In the genomic region with DNA sequence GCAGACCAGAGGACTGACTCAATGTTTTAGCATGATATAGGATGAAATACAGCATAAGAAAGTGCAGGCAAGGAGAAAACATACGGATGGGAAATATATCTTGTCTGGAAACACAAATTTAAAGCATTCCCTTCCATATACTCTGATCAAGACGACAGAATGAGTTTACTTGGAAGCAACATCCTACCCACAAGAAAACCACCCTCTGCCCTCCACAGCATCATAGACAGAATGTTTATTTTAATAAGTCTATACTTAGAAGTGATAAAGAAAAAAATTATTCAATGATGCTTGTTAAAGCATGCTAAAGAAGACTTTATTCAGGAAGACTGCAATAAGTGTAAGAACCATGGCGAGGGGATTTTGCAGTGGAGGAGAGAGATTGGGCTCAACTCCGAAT, we compare ENCODE assay signal across 30 cellular contexts.
"Had no signal": no experiment of that assay in that cellular context is flagged by ENCODE, and none has a peak within 500 bp of the region (broad histone marks: within the 10 kb centered on the region; RNA-seq: fewer than 3 reads in every experiment).

No MANE protein-coding gene starts in this region.

- H3K4me3 Mint-ChIP-seq: activated CD4-positive, alpha-beta memory T cell treated with anti-CD3 and anti-CD28 coated beads for 36 hours; activated CD4-positive, alpha-beta T cell treated with anti-CD3 and anti-CD28 coated beads for 36 hours; activated CD4-positive, alpha-beta T cell treated with anti-CD3 and anti-CD28 coated beads, Interleukin-2, amount 10 ng/mL, durations not matched to agents 24 days and 14 days; activated CD8-positive, alpha-beta memory T cell treated with anti-CD3 and anti-CD28 coated beads, Interleukin-2, amount 10 ng/mL, durations not matched to agents 7 days and 5 days; activated CD8-positive, alpha-beta T cell treated with anti-CD3 and anti-CD28 coated beads, Interleukin-2, amount 10 ng/mL, durations not matched to agents 7 days and 5 days; activated naive CD4-positive, alpha-beta T cell treated with anti-CD3 and anti-CD28 coated beads, Interleukin-2, amount 10 ng/mL, durations not matched to agents 7 days and 5 days; activated naive CD8-positive, alpha-beta T cell treated with anti-CD3 and anti-CD28 coated beads, Interleukin-2, amount 10 ng/mL, durations not matched to agents 7 days and 5 days; activated T-helper 1 cell treated with anti-CD3 and anti-CD28 coated beads, Interleukin-12 subunit alpha, Interleukin-12 subunit beta, Interleukin-2, Interleukin-4 antibody, amounts not matched to agents 30 ng/mL and 10 ng/mL and 1 ng/mL, durations not matched to agents 14 hours and 24 hours and 36 hours; brain; endodermal cell had no signal

- H3K9me3 ChIP-seq: ascending aorta, breast epithelium, colonic mucosa, gastroesophageal sphincter had no signal

- H3K4me1 Mint-ChIP-seq: activated CD4-positive, alpha-beta T cell treated with anti-CD3 and anti-CD28 coated beads, Interleukin-2, amount 10 ng/mL, durations not matched to agents 24 days and 14 days; activated naive CD4-positive, alpha-beta T cell treated with anti-CD3 and anti-CD28 coated beads, Interleukin-2, amount 10 ng/mL, durations not matched to agents 7 days and 5 days; activated naive CD8-positive, alpha-beta T cell treated with anti-CD3 and anti-CD28 coated beads, Interleukin-2, amount 10 ng/mL, durations not matched to agents 7 days and 5 days; brain; endodermal cell had no signal

- H3K27me3 ChIP-seq: ascending aorta, breast epithelium, cardiac muscle cell, colonic mucosa, dorsolateral prefrontal cortex, gastroesophageal sphincter had no signal

- H3K27ac Mint-ChIP-seq: activated CD4-positive, alpha-beta memory T cell treated with anti-CD3 and anti-CD28 coated beads for 36 hours; activated CD4-positive, alpha-beta T cell treated with anti-CD3 and anti-CD28 coated beads for 36 hours; activated CD4-positive, alpha-beta T cell treated with anti-CD3 and anti-CD28 coated beads, Interleukin-2, amount 10 ng/mL, durations not matched to agents 24 days and 14 days; activated CD8-positive, alpha-beta memory T cell treated with anti-CD3 and anti-CD28 coated beads, Interleukin-2, amount 10 ng/mL, durations not matched to agents 7 days and 5 days; activated CD8-positive, alpha-beta T cell treated with anti-CD3 and anti-CD28 coated beads, Interleukin-2, amount 10 ng/mL, durations not matched to agents 7 days and 5 days; activated naive CD4-positive, alpha-beta T cell treated with anti-CD3 and anti-CD28 coated beads, Interleukin-2, amount 10 ng/mL, durations not matched to agents 7 days and 5 days; activated naive CD4-positive, alpha-beta T cell treated with anti-CD3 and anti-CD28 coated beads, Interleukin-2, amount 50 U/mL, for 72 hours; activated naive CD8-positive, alpha-beta T cell treated with anti-CD3 and anti-CD28 coated beads, Interleukin-2, amount 10 ng/mL, durations not matched to agents 7 days and 5 days; activated T-helper 1 cell treated with anti-CD3 and anti-CD28 coated beads, Interleukin-12 subunit alpha, Interleukin-12 subunit beta, Interleukin-2, Interleukin-4 antibody, amounts not matched to agents 30 ng/mL and 10 ng/mL and 1 ng/mL, durations not matched to agents 14 hours and 24 hours and 36 hours; brain; endodermal cell had no signal

- H3K36me3 ChIP-seq: ascending aorta, breast epithelium, cardiac muscle cell, colonic mucosa, gastroesophageal sphincter had no signal

- H3K4me1 ChIP-seq: ascending aorta, breast epithelium, gastroesophageal sphincter had no signal

- H3K9me3 Mint-ChIP-seq: activated CD4-positive, alpha-beta memory T cell treated with anti-CD3 and anti-CD28 coated beads for 36 hours; activated CD4-positive, alpha-beta T cell treated with anti-CD3 and anti-CD28 coated beads, Interleukin-2, amount 10 ng/mL, durations not matched to agents 24 days and 14 days; activated naive CD4-positive, alpha-beta T cell treated with anti-CD3 and anti-CD28 coated beads, Interleukin-2, amount 10 ng/mL, durations not matched to agents 7 days and 5 days; activated naive CD4-positive, alpha-beta T cell treated with anti-CD3 and anti-CD28 coated beads, Interleukin-2, amount 50 U/mL, for 72 hours; activated naive CD8-positive, alpha-beta T cell treated with anti-CD3 and anti-CD28 coated beads, Interleukin-2, amount 10 ng/mL, durations not matched to agents 7 days and 5 days; activated T-helper 1 cell treated with anti-CD3 and anti-CD28 coated beads, Interleukin-12 subunit alpha, Interleukin-12 subunit beta, Interleukin-2, Interleukin-4 antibody, amounts not matched to agents 30 ng/mL and 10 ng/mL and 1 ng/mL, durations not matched to agents 14 hours and 24 hours and 36 hours; endodermal cell had no signal

- H3K4me3 ChIP-seq: ascending aorta, breast epithelium, cardiac muscle cell, colonic mucosa, dorsolateral prefrontal cortex, gastroesophageal sphincter had no signal

- H3K36me3 Mint-ChIP-seq: activated CD4-positive, alpha-beta memory T cell treated with anti-CD3 and anti-CD28 coated beads for 36 hours; activated CD8-positive, alpha-beta memory T cell treated with anti-CD3 and anti-CD28 coated beads, Interleukin-2, amount 10 ng/mL, durations not matched to agents 7 days and 5 days; activated naive CD4-positive, alpha-beta T cell treated with anti-CD3 and anti-CD28 coated beads, Interleukin-2, amount 10 ng/mL, durations not matched to agents 7 days and 5 days; activated naive CD4-positive, alpha-beta T cell treated with anti-CD3 and anti-CD28 coated beads, Interleukin-2, amount 50 U/mL, for 72 hours; activated naive CD8-positive, alpha-beta T cell treated with anti-CD3 and anti-CD28 coated beads, Interleukin-2, amount 10 ng/mL, durations not matched to agents 7 days and 5 days; brain had no signal

- H3K27ac ChIP-seq: ascending aorta, cardiac muscle cell, colonic mucosa, dorsolateral prefrontal cortex, gastroesophageal sphincter had no signal

- ATAC-seq: activated CD4-positive, alpha-beta T cell treated with anti-CD3 and anti-CD28 coated beads for 36 hours; activated CD8-positive, alpha-beta memory T cell treated with anti-CD3 and anti-CD28 coated beads, Interleukin-2, amount 10 ng/mL, durations not matched to agents 7 days and 5 days; activated CD8-positive, alpha-beta T cell treated with anti-CD3 and anti-CD28 coated beads, Interleukin-2, amount 10 ng/mL, durations not matched to agents 7 days and 5 days; activated naive CD4-positive, alpha-beta T cell treated with anti-CD3 and anti-CD28 coated beads, Interleukin-2, amount 50 U/mL, for 72 hours; esophagus mucosa; gastroesophageal sphincter had no signal

- H3K27me3 Mint-ChIP-seq: activated CD4-positive, alpha-beta T cell treated with anti-CD3 and anti-CD28 coated beads for 36 hours; activated CD4-positive, alpha-beta T cell treated with anti-CD3 and anti-CD28 coated beads, Interleukin-2, amount 10 ng/mL, durations not matched to agents 24 days and 14 days; activated CD8-positive, alpha-beta memory T cell treated with anti-CD3 and anti-CD28 coated beads, Interleukin-2, amount 10 ng/mL, durations not matched to agents 7 days and 5 days had no signal

- DNase-seq: activated CD4-positive, alpha-beta memory T cell treated with anti-CD3 and anti-CD28 coated beads for 36 hours; activated CD4-positive, alpha-beta T cell treated with anti-CD3 and anti-CD28 coated beads for 36 hours; activated CD4-positive, alpha-beta T cell treated with anti-CD3 and anti-CD28 coated beads, Interleukin-2, amount 10 ng/mL, durations not matched to agents 24 days and 14 days; activated CD4-positive, CD25-positive, alpha-beta regulatory T cell; activated CD4-positive, CD25-positive, alpha-beta regulatory T cell treated with anti-CD3 and anti-CD28 coated beads, Interleukin-2, amount 50 U/mL, for 72 hours; activated CD8-positive, alpha-beta memory T cell treated with anti-CD3 and anti-CD28 coated beads, Interleukin-2, amount 10 ng/mL, durations not matched to agents 7 days and 5 days; activated CD8-positive, alpha-beta memory T cell treated with anti-CD3 and anti-CD28 coated beads, Interleukin-2, amount 50 U/mL, for 4 hours; activated CD8-positive, alpha-beta T cell treated with anti-CD3 and anti-CD28 coated beads, Interleukin-2, amount 10 ng/mL, durations not matched to agents 7 days and 5 days; activated gamma-delta T cell; activated naive CD4-positive, alpha-beta T cell; activated naive CD4-positive, alpha-beta T cell treated with anti-CD3 and anti-CD28 coated beads, Interleukin-2, amount 10 ng/mL, durations not matched to agents 7 days and 5 days; activated naive CD8-positive, alpha-beta T cell treated with anti-CD3 and anti-CD28 coated beads, Interleukin-2, amount 10 ng/mL, durations not matched to agents 7 days and 5 days; activated T-cell treated with anti-CD3 and anti-CD28 coated beads, Interleukin-2, amount 50 U/mL, for 1 hour; activated T-cell treated with anti-CD3 and anti-CD28 coated beads, Interleukin-2, amount 50 U/mL, for 48 hours; central memory CD4-positive, alpha-beta T cell; cerebellar nuclear complex; colonic mucosa; dorsolateral prefrontal cortex; effector memory CD4-positive, alpha-beta T cell; endodermal cell; foreskin melanocyte; T-helper 2 cell had no signal
